21 cellular contexts compared by ENCODE assay signal in genomic region chr13:111080642-111081041, GRCh38. TPM values are rescaled to one million over a fixed set of nuclear protein-coding genes. Genes with fewer than 3 reads are reported as not detected.
DNase-seq lines count a peak whose midpoint lies in the region; ATAC-seq and TF ChIP-seq lines count a peak whose summit lies in the region.
"Had no signal": no experiment of that assay in that cellular context is flagged by ENCODE, and none has a peak within 500 bp of the region (broad histone marks: within the 10 kb centered on the region; RNA-seq: fewer than 3 reads in every experiment).

No MANE protein-coding gene starts in this region.

- no peak overlapping the region for H2BK15ac ChIP-seq in mesendoderm (replicated peaks; ENCODE audit: low read depth)

- no peak overlapping the region for H3K18ac ChIP-seq in mesendoderm (ENCODE audit: low read length)

- peaks cover 9% of the 10 kb centered on the region for H3K4me1 ChIP-seq in GM23338 (ENCODE audit: insufficient read depth)
- H3K4me1 ChIP-seq in SJSA1 (replicated peaks): no peaks in the 10 kb centered on the region
- H3K4me1 ChIP-seq in endodermal cell (ENCODE audit: control insufficient read depth, insufficient read depth, low read length): peaks cover 4% of the 10 kb centered on the region
- peaks cover 2% of the 10 kb centered on the region for H3K4me1 ChIP-seq in mesendoderm (ENCODE audit: control insufficient read depth, low read depth, low read length)
- H3K4me1 ChIP-seq in aorta (ENCODE audit: control insufficient read depth in 1 of 2, insufficient read depth in 2 of 2, low read length in 2 of 2): peaks cover 0 to 3% of the 10 kb centered on the region in 2 donors
- H3K4me1 ChIP-seq: BE2C; BLaER1 treated with 17β-estradiol and CSF1 and Interleukin-3, amounts not matched to agents 10 nM and 100 nM had no signal

- intact Hi-C loops in aorta (cut with DNase I): no loop called here

- no peaks in the 10 kb centered on the region for H4K20me1 ChIP-seq in GM23338 (replicated peaks; ENCODE audit: insufficient read depth)
- H4K20me1 ChIP-seq: BLaER1 treated with 17β-estradiol and CSF1 and Interleukin-3, amounts not matched to agents 10 nM and 100 nM had no signal

- H3K79me2 ChIP-seq in GM23338 (replicated peaks; ENCODE audit: insufficient read depth): no peaks in the 10 kb centered on the region
- H3K79me2 ChIP-seq in mesendoderm (ENCODE audit: control insufficient read depth, insufficient read depth, low read length): no peaks in the 10 kb centered on the region

- no peak overlapping the region for H3K56ac ChIP-seq in mesendoderm (ENCODE audit: low read length)

- H3K4me3 Mint-ChIP-seq in GM23338: no peak overlapping the region
- no peak overlapping the region for H3K4me3 Mint-ChIP-seq in endodermal cell
- H3K4me3 Mint-ChIP-seq in natural killer cell treated with Interleukin-12 subunit alpha and Interleukin-12 subunit beta and Interleukin-15 and Interleukin-18, amount 100 ng/mL, for 72 hours: no peak overlapping the region
- H3K4me3 Mint-ChIP-seq: CD14-positive monocyte; CD4-positive, alpha-beta T cell; H9 had no signal

- no peak overlapping the region for H2AK5ac ChIP-seq in mesendoderm (ENCODE audit: low read length)

- H3K27ac Mint-ChIP-seq in GM23338 (no peak overlapping the region), endodermal cell (no peak overlapping the region)
- H3K27ac Mint-ChIP-seq in natural killer cell treated with Interleukin-12 subunit alpha and Interleukin-12 subunit beta and Interleukin-15 and Interleukin-18, amount 100 ng/mL, for 72 hours: no peak overlapping the region
- H3K27ac Mint-ChIP-seq: CD14-positive monocyte; CD4-positive, alpha-beta T cell had no signal

- WGBS in endodermal cell (ENCODE audit: insufficient coverage in 1 of 2, insufficient read length in 1 of 2), 2 experiments: 24 to 33% methylated on average over 3 to 5 of the region's 5 CpGs
- no CpG with 5 or more reads among the region's 5 CpGs for WGBS in mesendoderm (ENCODE audit: extremely low coverage, insufficient coverage, low lambda C conversion rate)
- WGBS in aorta, 2 donors: 88 to 93% methylated on average over 5 of the region's 5 CpGs

- H3K4me1 Mint-ChIP-seq in GM23338: peaks cover 7% of the 10 kb centered on the region
- H3K4me1 Mint-ChIP-seq in endodermal cell: peaks cover 7% of the 10 kb centered on the region
- H3K4me1 Mint-ChIP-seq in natural killer cell treated with Interleukin-12 subunit alpha and Interleukin-12 subunit beta and Interleukin-15 and Interleukin-18, amount 100 ng/mL, for 72 hours (ENCODE audit: low read depth in 2 of 2): no peaks in the 10 kb centered on the region
- H3K4me1 Mint-ChIP-seq: CD14-positive monocyte had no signal

- H3K23ac ChIP-seq in mesendoderm (ENCODE audit: low read length): no peak overlapping the region

- peaks cover 8% of the 10 kb centered on the region for H3K27me3 Mint-ChIP-seq in GM23338 (ENCODE audit: insufficient read depth, low read depth, poor library complexity)
- H3K27me3 Mint-ChIP-seq in endodermal cell (ENCODE audit: insufficient read depth): peaks cover 2% of the 10 kb centered on the region
- H3K27me3 Mint-ChIP-seq in natural killer cell treated with Interleukin-12 subunit alpha and Interleukin-12 subunit beta and Interleukin-15 and Interleukin-18, amount 100 ng/mL, for 72 hours: peaks cover 8% of the 10 kb centered on the region in 2 donors

- H3K79me1 ChIP-seq in mesendoderm (ENCODE audit: low read length): no peaks in the 10 kb centered on the region

- H3K9me3 ChIP-seq in SJSA1 (replicated peaks) (peaks cover 12% of the 10 kb centered on the region), endodermal cell (ENCODE audit: control insufficient read depth, low read length) (peaks cover 1% of the 10 kb centered on the region), aorta (ENCODE audit: control insufficient read depth, low read length) (no peaks in the 10 kb centered on the region)
- H3K9me3 ChIP-seq: BE2C had no signal

- H3K27me3 ChIP-seq in GM23338 (ENCODE audit: insufficient read depth) (no peaks in the 10 kb centered on the region), SJSA1 (replicated peaks) (peaks cover 14% of the 10 kb centered on the region; the same call in 1 of the 2 replicates), endodermal cell (ENCODE audit: control insufficient read depth, insufficient read depth, low read length, poor library complexity, severe bottlenecking) (no peaks in the 10 kb centered on the region), mesendoderm (ENCODE audit: insufficient read depth, low read length, poor library complexity) (no peaks in the 10 kb centered on the region), aorta (ENCODE audit: control insufficient read depth in 1 of 2, insufficient read depth in 2 of 2, low read length in 1 of 2) (no peaks in the 10 kb centered on the region)
- H3K27me3 ChIP-seq: BLaER1 treated with 17β-estradiol and CSF1 and Interleukin-3, amounts not matched to agents 10 nM and 100 nM had no signal

- no peak overlapping the region for H2BK5ac ChIP-seq in mesendoderm (ENCODE audit: low read length)

- H3K9me3 Mint-ChIP-seq in GM23338 (peaks cover 4% of the 10 kb centered on the region; the same call in 2 of the 3 replicates), endodermal cell (peaks cover 13% of the 10 kb centered on the region)
- peaks cover 1% of the 10 kb centered on the region for H3K9me3 Mint-ChIP-seq in natural killer cell treated with Interleukin-12 subunit alpha and Interleukin-12 subunit beta and Interleukin-15 and Interleukin-18, amount 100 ng/mL, for 72 hours

- H3K36me3 ChIP-seq in GM23338 (ENCODE audit: insufficient read depth) (no peaks in the 10 kb centered on the region), SJSA1 (no peaks in the 10 kb centered on the region), endodermal cell (ENCODE audit: control insufficient read depth, insufficient read depth, low read length) (no peaks in the 10 kb centered on the region), mesendoderm (ENCODE audit: control insufficient read depth, insufficient read depth, low read length) (no peaks in the 10 kb centered on the region), aorta (ENCODE audit: control insufficient read depth in 1 of 2, insufficient read depth in 2 of 2, low read length in 1 of 2) (no peaks in the 10 kb centered on the region)
- H3K36me3 ChIP-seq: BE2C; BLaER1 treated with 17β-estradiol and CSF1 and Interleukin-3, amounts not matched to agents 10 nM and 100 nM had no signal

- DNase-seq in GM23338 (ENCODE audit: low spot score) (peak; percentile 50), SJSA1 (ENCODE audit: low read depth in 1 of 2, low spot score in 2 of 2) (peak; percentile 5 to 53), endodermal cell (peak; percentile 86), mesendoderm (peak; percentile 94), NOMO-1 (lab: John Stamatoyannopoulos, UW; ENCODE audit: unreplicated experiment in 2 of 2) (no peak), aorta (no peak)
- DNase-seq in natural killer cell treated with Interleukin-12 subunit alpha and Interleukin-12 subunit beta and Interleukin-15 and Interleukin-18, amount 100 ng/mL, for 72 hours (ENCODE audit: low spot score): no peak
- no peak for DNase-seq in activated CD8-positive, alpha-beta memory T cell treated with anti-CD3 and anti-CD28 coated beads, Interleukin-2, amount 50 U/mL, for 4 hours
- DNase-seq: BE2C; Calu3; CD4-positive, alpha-beta T cell; COR-L47; DMS53; DMS79 treated with DMSO at 0.1 percent for 48 hours; GF-D8; GOT3; H9 had no signal

- H3K36me3 Mint-ChIP-seq in GM23338 (ENCODE audit: low read depth) (no peaks in the 10 kb centered on the region; the same call in 2 of the 3 replicates), endodermal cell (ENCODE audit: low read depth) (no peaks in the 10 kb centered on the region)
- H3K36me3 Mint-ChIP-seq in natural killer cell treated with Interleukin-12 subunit alpha and Interleukin-12 subunit beta and Interleukin-15 and Interleukin-18, amount 100 ng/mL, for 72 hours: peaks cover 2% of the 10 kb centered on the region
- H3K36me3 Mint-ChIP-seq: CD14-positive monocyte had no signal

- H4K8ac ChIP-seq in mesendoderm (ENCODE audit: low read depth, low read length): no peak overlapping the region

- H3K27ac ChIP-seq in GM23338 (ENCODE audit: low read depth) (no peak overlapping the region), SJSA1 (no peak overlapping the region), endodermal cell (ENCODE audit: low read depth, low read length) (no peak overlapping the region), mesendoderm (ENCODE audit: low read depth, low read length) (no peak overlapping the region), aorta (ENCODE audit: low read depth in 1 of 2, low read length in 2 of 2) (no peak overlapping the region)
- H3K27ac ChIP-seq: 22Rv1; BLaER1 treated with 17β-estradiol and CSF1 and Interleukin-3, amounts not matched to agents 10 nM and 100 nM had no signal

- H3K4ac ChIP-seq in mesendoderm (ENCODE audit: low read depth, low read length): no peak overlapping the region

- TF ChIP-seq CTCF in GM23338 (conservative IDR thresholded peaks at IDR 0.05; ENCODE audit: low read depth in 2 of 2): no peak
- TF ChIP-seq CTCF in endodermal cell (conservative IDR thresholded peaks at IDR 0.05): no peak

- H3K4me3 ChIP-seq in GM23338 (no peak overlapping the region), SJSA1 (no peak overlapping the region), endodermal cell (ENCODE audit: low read length) (no peak overlapping the region), mesendoderm (ENCODE audit: low read length) (no peak overlapping the region), aorta (ENCODE audit: low read length in 2 of 2) (no peak overlapping the region)
- H3K4me3 ChIP-seq: BLaER1 treated with 17β-estradiol and CSF1 and Interleukin-3, amounts not matched to agents 10 nM and 100 nM had no signal

- no peaks in the 10 kb centered on the region for H3K9me2 ChIP-seq in GM23338 (ENCODE audit: insufficient read depth)

- H4K5ac ChIP-seq in mesendoderm (ENCODE audit: low read length): no peak overlapping the region

- ATAC-seq in GM23338 (peak; percentile 78), aorta (ENCODE audit: low FRiP score) (no peak)
- ATAC-seq in natural killer cell treated with Interleukin-12 subunit alpha and Interleukin-12 subunit beta and Interleukin-15 and Interleukin-18, amount 100 ng/mL, for 72 hours: no peak
- ATAC-seq: HCT116 had no signal

- no peak overlapping the region for H3K9ac ChIP-seq in endodermal cell (ENCODE audit: extremely low read depth, low read length, poor library complexity, severe bottlenecking)
- H3K9ac ChIP-seq in mesendoderm (ENCODE audit: low read length): no peak overlapping the region
- H3K9ac ChIP-seq: BLaER1 treated with 17β-estradiol and CSF1 and Interleukin-3, amounts not matched to agents 10 nM and 100 nM had no signal

- no peaks in the 10 kb centered on the region for H3F3A ChIP-seq in GM23338 (replicated peaks; ENCODE audit: low read depth)

- peak overlapping the region; percentile 20; the same call in 1 of the 2 replicates for H3K4me2 ChIP-seq in GM23338
- no peak overlapping the region for H3K4me2 ChIP-seq in mesendoderm (ENCODE audit: low read length)
- H3K4me2 ChIP-seq: BLaER1 treated with 17β-estradiol and CSF1 and Interleukin-3, amounts not matched to agents 10 nM and 100 nM had no signal

- no peak overlapping the region for H2BK120ac ChIP-seq in mesendoderm (ENCODE audit: low read depth, low read length)

- peak overlapping the region; percentile 34; the same call in 1 of the 2 replicates for H2AFZ ChIP-seq in GM23338

RNA-seq across cellular contexts. Expression of gene ARHGEF7, which starts 34.5 kb away (rescaled TPM):
- total RNA-seq in GM23338 (2014; rRNA removed; shearing (Covaris generic)): 51.0 and 58.9 TPM in 2 replicates
- polyA plus RNA-seq in GM23338 (2016; fragmentation: Nextera tagmentation; extraction: Ambion mirVana) (22.4 and 23.6 TPM in 2 replicates), aorta (10 to 100 TPM; 16.2 to 76.5 TPM)
- total RNA-seq in SJSA1 (2014; rRNA removed; shearing (Covaris generic)): 55.3 and 72.5 TPM in 2 replicates
- total RNA-seq in endodermal cell (10 to 100 TPM; 49.5 to 53.5 TPM), aorta (100 to 1,000 TPM; 124 to 132 TPM)
- 60.0 TPM for polyA plus RNA-seq in endodermal cell (2013, experiment 1 of 2)
- polyA plus RNA-seq in endodermal cell (2013, experiment 2 of 2): 55.0 TPM
- 26.5 TPM for polyA plus RNA-seq in mesendoderm (2013, experiment 1 of 2)
- polyA plus RNA-seq in mesendoderm (2013, experiment 2 of 2): 26.5 TPM
- total RNA-seq in natural killer cell treated with Interleukin-12 subunit alpha and Interleukin-12 subunit beta and Interleukin-15 and Interleukin-18, amount 100 ng/mL, for 72 hours: 10 to 100 TPM; 70.3 to 73.2 TPM

Comparison
In these comparisons a context has a peak if more than half of its experiments do, and no peak if none do; other contexts are left out.
1. DNase-seq: peak in GM23338 (single experiment), SJSA1 (2 of 2), endodermal cell (single experiment) and mesendoderm (single experiment); none in natural killer cell treated with Interleukin-12 subunit alpha and Interleukin-12 subunit beta and Interleukin-15 and Interleukin-18, amount 100 ng/mL, for 72 hours (single experiment), activated CD8-positive, alpha-beta memory T cell treated with anti-CD3 and anti-CD28 coated beads, Interleukin-2, amount 50 U/mL, for 4 hours (single experiment), NOMO-1 (0 of 2) and aorta (0 of 2).